ENCODE assay signal across 8 cellular contexts in the genomic region with DNA sequence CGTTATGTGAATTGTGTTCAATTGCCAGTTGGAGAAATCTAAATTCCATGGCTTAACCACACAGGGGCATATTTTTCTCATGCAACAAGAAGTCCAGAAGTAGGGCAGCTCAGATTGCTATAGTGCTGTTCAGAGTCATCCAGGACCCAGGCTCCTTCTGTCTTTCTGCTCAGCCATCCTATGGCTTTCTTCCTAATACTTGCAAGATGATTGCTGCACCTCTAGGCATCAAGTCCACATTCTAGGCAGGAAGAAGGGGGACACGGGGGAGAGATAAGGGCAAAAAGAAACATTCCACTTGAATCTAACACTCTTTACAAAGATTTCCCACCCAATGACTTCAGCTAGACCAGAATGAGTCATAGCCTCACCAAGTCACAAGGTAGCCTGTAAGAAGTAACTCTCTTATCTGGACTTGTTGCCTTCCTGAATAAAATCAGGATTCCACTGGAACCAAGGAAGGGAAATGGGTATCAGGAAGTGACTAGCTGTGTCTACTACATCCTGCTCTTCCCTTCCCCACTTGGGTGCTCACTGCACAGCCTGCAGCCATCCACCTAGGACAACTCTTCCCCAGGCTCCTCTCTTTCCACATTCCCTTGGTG. TPM values are rescaled to one million over a fixed set of nuclear protein-coding genes. Genes with fewer than 3 reads are reported as not detected.
DNase-seq lines count a peak whose midpoint lies in the region; ATAC-seq and TF ChIP-seq lines count a peak whose summit lies in the region.

No MANE protein-coding gene starts in this region.

- H3K27me3 ChIP-seq in mesendoderm (ENCODE audit: insufficient read depth, low read length, poor library complexity) = no peaks in the 10 kb centered on the region

- TF ChIP-seq CTCF in CD14-positive monocyte (IDR thresholded peaks at IDR 0.05) = no peak
- TF ChIP-seq CTCF in GM13976 (IDR thresholded peaks at IDR 0.05; ENCODE audit: borderline replicate concordance, control extremely low read depth, extremely low read depth, insufficient read depth, missing control alignments) = no peak

- peak overlapping the region; percentile 88 to 96 (median 94) for H3K27ac Mint-ChIP-seq in CD14-positive monocyte

- no peak overlapping the region for H3K4me3 ChIP-seq in mesendoderm (ENCODE audit: low read length)

- H3K4me1 ChIP-seq in mesendoderm (ENCODE audit: control insufficient read depth, low read depth, low read length) = peaks cover 8% of the 10 kb centered on the region

- no peak overlapping the region for H3K56ac ChIP-seq in mesendoderm (ENCODE audit: low read length)

- H2BK120ac ChIP-seq in mesendoderm (ENCODE audit: low read depth, low read length) = no peak overlapping the region

- intact Hi-C loops in CD14-positive monocyte (cut with micrococcal nuclease) = loop anchor here (5.0 kb wide), 2 partner anchors 51 to 56 kb away; a partner anchor contains a TSS

- no peak overlapping the region for H4K8ac ChIP-seq in mesendoderm (ENCODE audit: low read depth, low read length)

- in situ Hi-C loops in GM13976 (cut with MboI; ENCODE audit: low sequenced_read_pairs, unreplicated experiment) = no loop called here

- no peak overlapping the region for H3K9ac ChIP-seq in mesendoderm (ENCODE audit: low read length)

- no peak overlapping the region for H2BK15ac ChIP-seq in mesendoderm (replicated peaks; ENCODE audit: low read depth)

- H3K27ac ChIP-seq in mesendoderm (ENCODE audit: low read depth, low read length) = no peak overlapping the region

- ATAC-seq in GM21526 (IDR thresholded peaks at IDR 0.05; ENCODE audit: low FRiP score, unreplicated experiment) (no peak), GM19324 (IDR thresholded peaks at IDR 0.05; ENCODE audit: low FRiP score, unreplicated experiment) (no peak)

- peak overlapping the region; percentile 71 to 92 for H3K4me3 Mint-ChIP-seq in CD14-positive monocyte

- WGBS in mesendoderm (ENCODE audit: extremely low coverage, insufficient coverage, low lambda C conversion rate) = no CpG with 5 or more reads among the region's 2 CpGs

- H4K5ac ChIP-seq in mesendoderm (ENCODE audit: low read length) = peak overlapping the region; percentile 8

- no peak overlapping the region for H3K23ac ChIP-seq in mesendoderm (ENCODE audit: low read length)

- H3K36me3 ChIP-seq in mesendoderm (ENCODE audit: control insufficient read depth, insufficient read depth, low read length) = no peaks in the 10 kb centered on the region

- H3K4ac ChIP-seq in mesendoderm (ENCODE audit: low read depth, low read length) = no peak overlapping the region

- no peak overlapping the region for H3K4me2 ChIP-seq in mesendoderm (ENCODE audit: low read length)

- H2AK5ac ChIP-seq in mesendoderm (ENCODE audit: low read length) = no peak overlapping the region

- H3K9me3 Mint-ChIP-seq in CD14-positive monocyte = no peaks in the 10 kb centered on the region

- no peak overlapping the region for H3K18ac ChIP-seq in mesendoderm (ENCODE audit: low read length)

- H3K4me1 Mint-ChIP-seq in CD14-positive monocyte = peaks cover 54% of the 10 kb centered on the region

- H2BK5ac ChIP-seq in mesendoderm (ENCODE audit: low read length) = no peak overlapping the region

- H3K79me2 ChIP-seq in mesendoderm (ENCODE audit: control insufficient read depth, insufficient read depth, low read length) = no peaks in the 10 kb centered on the region

- H3K36me3 Mint-ChIP-seq in CD14-positive monocyte = peaks cover 30 to 37% of the 10 kb centered on the region in 2 donors

- DNase-seq in CD14-positive monocyte (ENCODE audit: low spot score) (no peak), HT1080 (ENCODE audit: low read depth) (peak; percentile 95), amniotic epithelial cell (ENCODE audit: low read depth) (peak; percentile 89), mesendoderm (peak; percentile 79), NCI-H69 (lab: John Stamatoyannopoulos, UW) (no peak), GM13976 (ENCODE audit: low spot score) (no peak)

- H3K79me1 ChIP-seq in mesendoderm (ENCODE audit: low read length) = no peaks in the 10 kb centered on the region

- H3K27me3 Mint-ChIP-seq in CD14-positive monocyte (ENCODE audit: low read depth in 3 of 3) = peaks cover 0 to 2% (median 0%) of the 10 kb centered on the region in 3 donors

RNA-seq across cellular contexts. Expression of a gene that starts 5.3 kb away (rescaled TPM):
- polyA plus RNA-seq in CD14-positive monocyte = 1 to 10 TPM; 3.0 to 3.4 TPM
- total RNA-seq in HT1080 (2014; rRNA removed; shearing (Covaris generic)) = 40.2 and 45.6 TPM in 2 replicates
- 27.7 and 37.8 TPM in 2 replicates for polyA plus RNA-seq in HT1080 (2015; cell fraction: cytosol; rRNA removed)
- 69.2 and 86.7 TPM in 2 replicates for polyA plus RNA-seq in HT1080 (2015; cell fraction: nucleus; rRNA removed)
- 0.03 TPM for polyA plus RNA-seq in mesendoderm (2013, experiment 1 of 2)
- polyA plus RNA-seq in mesendoderm (2013, experiment 2 of 2) = 0.03 TPM

RNA-seq across cellular contexts. Expression of a gene that starts 54.3 kb away (rescaled TPM):
- polyA plus RNA-seq in CD14-positive monocyte = 10 to 100 TPM; 14.5 to 22.5 TPM
- 16.2 and 16.4 TPM in 2 replicates for total RNA-seq in HT1080 (2014; rRNA removed; shearing (Covaris generic))
- polyA plus RNA-seq in HT1080 (2015; cell fraction: cytosol; rRNA removed) = 10.1 and 14.7 TPM in 2 replicates
- 44.7 and 47.2 TPM in 2 replicates for polyA plus RNA-seq in HT1080 (2015; cell fraction: nucleus; rRNA removed)
- polyA plus RNA-seq in mesendoderm (2013, experiment 1 of 2) = 0.79 TPM
- polyA plus RNA-seq in mesendoderm (2013, experiment 2 of 2) = 0.71 TPM

Comparison
In these comparisons a context has a peak if more than half of its experiments do, and no peak if none do; other contexts are left out.
1. DNase-seq: peak in HT1080 (single experiment), amniotic epithelial cell (single experiment) and mesendoderm (single experiment); none in CD14-positive monocyte (single experiment), NCI-H69 (single experiment) and GM13976 (single experiment).